19 cellular contexts compared by ENCODE assay signal in genomic region chr9:131943397-131943796, GRCh38.
A peak's percentile ranks its signal among the peaks of the same experiment; 100 is the strongest.
DNase-seq lines count a peak whose midpoint lies in the region; ATAC-seq and TF ChIP-seq lines count a peak whose summit lies in the region.
"Had no signal": no experiment of that assay in that cellular context is flagged by ENCODE, and none has a peak within 500 bp of the region (broad histone marks: within the 10 kb centered on the region; RNA-seq: fewer than 3 reads in every experiment).

No MANE protein-coding gene starts in this region.

- no peak overlapping the region for H3K4me3 ChIP-seq in body of pancreas
- H3K4me3 ChIP-seq in heart left ventricle = no peak overlapping the region
- H3K4me3 ChIP-seq: heart right ventricle, neural progenitor cell, suprapubic skin had no signal

- H3K36me3 ChIP-seq in body of pancreas (replicated peaks in 1 of 2; ENCODE audit: insufficient read depth in 1 of 2, low read depth in 2 of 2) = no peaks in the 10 kb centered on the region
- H3K36me3 ChIP-seq in heart left ventricle = peaks cover 0 to 15% (median 5%) of the 10 kb centered on the region in 9 donors
- H3K36me3 ChIP-seq: neural progenitor cell had no signal

- TF ChIP-seq CTCF in body of pancreas (IDR thresholded peaks at IDR 0.05) (no peak), heart left ventricle (IDR thresholded peaks at IDR 0.05) (no peak)

- H3K4me1 ChIP-seq in body of pancreas (no peaks in the 10 kb centered on the region), heart left ventricle (no peaks in the 10 kb centered on the region)
- H3K4me1 ChIP-seq: neural progenitor cell had no signal

- no peaks in the 10 kb centered on the region for H3K27me3 ChIP-seq in body of pancreas
- H3K27me3 ChIP-seq in heart left ventricle = no peaks in the 10 kb centered on the region
- H3K27me3 ChIP-seq: heart right ventricle, neural progenitor cell, suprapubic skin had no signal

- no peak for ATAC-seq in body of pancreas
- no peak for ATAC-seq in HG02840 (IDR thresholded peaks at IDR 0.05; ENCODE audit: low FRiP score, unreplicated experiment)
- ATAC-seq in GM19395 (IDR thresholded peaks at IDR 0.05; ENCODE audit: unreplicated experiment) = no peak
- no peak for ATAC-seq in heart left ventricle
- ATAC-seq: activated CD8-positive, alpha-beta memory T cell treated with anti-CD3 and anti-CD28 coated beads, Interleukin-2, amount 10 ng/mL, durations not matched to agents 7 days and 5 days; heart right ventricle; Right ventricle myocardium inferior; sciatic nerve had no signal

- H3K27ac ChIP-seq in body of pancreas = no peak overlapping the region
- no peak overlapping the region for H3K27ac ChIP-seq in heart left ventricle
- H3K27ac ChIP-seq: heart right ventricle, neural progenitor cell, suprapubic skin had no signal

- DNase-seq in HPDE6-E6E7 (ENCODE audit: extremely low spot score) = peak; percentile 20
- peak; percentile 85 to 97 for DNase-seq in NCI-H2081 (lab: John Stamatoyannopoulos, UW)
- peak in 3 of 4 donors; percentile 20 to 25 (median 22) for DNase-seq in body of pancreas
- peak; percentile 28 for DNase-seq in occipital lobe (lab: John Stamatoyannopoulos, UW)
- DNase-seq in heart left ventricle = no peak
- DNase-seq: activated CD4-positive, alpha-beta T cell treated with anti-CD3 and anti-CD28 coated beads for 1 hour; activated CD8-positive, alpha-beta memory T cell treated with anti-CD3 and anti-CD28 coated beads, Interleukin-2, amount 10 ng/mL, durations not matched to agents 7 days and 5 days; activated gamma-delta T cell treated with Interleukin-2 at 50 U/mL for 16 hours; CD4-positive, CD25-positive, alpha-beta regulatory T cell; dermis blood vessel endothelial cell; heart right ventricle; mesendoderm; NK-92 treated with Interleukin-12 subunit alpha and Interleukin-12 subunit beta, amount 100 ng/mL, for 24 hours had no signal

- intact Hi-C loops in body of pancreas (cut with DNase I) = no loop called here
- intact Hi-C loops in heart left ventricle (cut with DNase I) = no loop called here

- TF ChIP-seq POLR2A in body of pancreas (IDR thresholded peaks at IDR 0.05) (no peak), heart left ventricle (IDR thresholded peaks at IDR 0.05) (no peak)

- 92 to 96% methylated on average over 12 of the region's 12 CpGs for whole genome bisulfite sequencing in body of pancreas, 2 donors
- 94 to 98% (median 97%) methylated on average over 12 of the region's 12 CpGs for WGBS in heart left ventricle, 4 donors

- no peaks in the 10 kb centered on the region for H3K9me3 ChIP-seq in body of pancreas
- H3K9me3 ChIP-seq in heart left ventricle = no peaks in the 10 kb centered on the region
- H3K9me3 ChIP-seq: heart right ventricle, suprapubic skin had no signal

Comparison
In these comparisons a context has a peak if more than half of its experiments do, and no peak if none do; other contexts are left out.
1. DNase-seq: peak in HPDE6-E6E7 (single experiment), NCI-H2081 (2 of 2), body of pancreas (3 of 4) and occipital lobe (single experiment); none in heart left ventricle (0 of 5).